30 cellular contexts compared by ENCODE assay signal in the genomic region with DNA sequence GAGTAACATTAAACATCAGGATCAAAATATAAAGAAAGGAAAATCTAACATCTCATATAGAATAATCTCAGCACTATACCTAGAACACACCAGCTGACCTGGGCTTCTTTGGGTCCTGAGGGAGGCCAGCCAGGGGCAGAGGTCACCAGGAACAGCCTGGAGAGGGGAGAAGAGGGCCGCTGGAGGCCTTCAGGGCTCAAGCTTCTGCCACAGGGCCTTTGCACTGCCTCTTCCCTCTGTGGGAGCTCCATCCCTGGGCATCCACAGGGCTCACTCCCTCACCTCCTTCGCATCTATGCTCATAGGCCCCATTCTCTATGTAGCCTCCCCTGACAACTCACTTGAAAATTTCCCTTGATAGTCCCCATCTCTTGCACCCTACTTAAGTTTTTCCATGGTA.
"Had no signal": no experiment of that assay in that cellular context is flagged by ENCODE, and none has a peak within 500 bp of the region (broad histone marks: within the 10 kb centered on the region; RNA-seq: fewer than 3 reads in every experiment).

No MANE protein-coding gene starts in this region.

- H3K27ac Mint-ChIP-seq: activated CD4-positive, alpha-beta memory T cell treated with anti-CD3 and anti-CD28 coated beads, Interleukin-2, amount 10 ng/mL, durations not matched to agents 7 days and 5 days; activated CD4-positive, alpha-beta T cell treated with anti-CD3 and anti-CD28 coated beads, Interleukin-2, amount 10 ng/mL, durations not matched to agents 7 days and 5 days; activated naive CD8-positive, alpha-beta T cell; activated T-cell treated with anti-CD3 and anti-CD28 coated beads, Interleukin-2, amount 50 U/mL, for 24 hours; activated T-cell treated with anti-CD3 and anti-CD28 coated beads, Interleukin-2, amount 50 U/mL, for 72 hours; dendritic cell treated with granulocyte-macrophage colony-stimulating factor and Interleukin-4, amounts not matched to agents 40 ng/mL and 50 ng/mL, for 4 days; endodermal cell had no signal

- ATAC-seq: activated T-cell treated with anti-CD3 and anti-CD28 coated beads, Interleukin-2, amount 50 U/mL, for 72 hours; esophagus mucosa; foreskin keratinocyte had no signal

- DNase-seq: activated CD4-positive, alpha-beta memory T cell treated with anti-CD3 and anti-CD28 coated beads, Interleukin-2, amount 10 ng/mL, durations not matched to agents 7 days and 5 days; activated CD4-positive, alpha-beta T cell treated with anti-CD3 and anti-CD28 coated beads for 4 hours; activated CD4-positive, alpha-beta T cell treated with anti-CD3 and anti-CD28 coated beads, Interleukin-2, amount 10 ng/mL, durations not matched to agents 7 days and 5 days; activated CD4-positive, alpha-beta T cell treated with anti-CD3 and anti-CD28 coated beads, Interleukin-2, amount 50 U/mL, for 4 hours; activated CD4-positive, CD25-positive, alpha-beta regulatory T cell; activated CD4-positive, CD25-positive, alpha-beta regulatory T cell treated with anti-CD3 and anti-CD28 coated beads, Interleukin-2, amount 50 U/mL, for 72 hours; activated CD8-positive, alpha-beta memory T cell treated with anti-CD3 and anti-CD28 coated beads, Interleukin-2, amount 50 U/mL, for 48 hours; activated gamma-delta T cell treated with Interleukin-2 at 50 U/mL for 16 hours; activated naive CD4-positive, alpha-beta T cell treated with anti-CD3 and anti-CD28 coated beads, Interleukin-2, amount 50 U/mL, for 16 hours; activated naive CD4-positive, alpha-beta T cell treated with Interleukin-2 at 50 U/mL for 16 hours; activated T-cell treated with anti-CD3 and anti-CD28 coated beads for 4 hours; activated T-cell treated with anti-CD3 and anti-CD28 coated beads, Interleukin-2, amount 50 U/mL, for 24 hours; activated T-cell treated with anti-CD3 and anti-CD28 coated beads, Interleukin-2, amount 50 U/mL, for 72 hours; amniotic stem cell; anterior cingulate cortex; brain microvascular endothelial cell; dorsolateral prefrontal cortex; effector memory CD4-positive, alpha-beta T cell; endodermal cell; foreskin keratinocyte; glutamatergic neuron; T-helper 2 cell had no signal

- H3K36me3 ChIP-seq: brain microvascular endothelial cell, gastrocnemius medialis had no signal

- H3K4me3 ChIP-seq: coronary artery, dorsolateral prefrontal cortex, gastrocnemius medialis had no signal

- FAIRE-seq: astrocyte, bronchial epithelial cell had no signal

- H3K27me3 Mint-ChIP-seq: activated CD4-positive, alpha-beta memory T cell treated with anti-CD3 and anti-CD28 coated beads, Interleukin-2, amount 10 ng/mL, durations not matched to agents 7 days and 5 days; activated CD4-positive, alpha-beta T cell treated with anti-CD3 and anti-CD28 coated beads, Interleukin-2, amount 10 ng/mL, durations not matched to agents 7 days and 5 days; activated naive CD8-positive, alpha-beta T cell; activated T-cell treated with anti-CD3 and anti-CD28 coated beads, Interleukin-2, amount 50 U/mL, for 24 hours; central memory CD8-positive, alpha-beta T cell had no signal

- H3K27ac ChIP-seq: brain microvascular endothelial cell, coronary artery, dorsolateral prefrontal cortex, foreskin keratinocyte had no signal

- H3K9me3 Mint-ChIP-seq: activated CD4-positive, alpha-beta memory T cell treated with anti-CD3 and anti-CD28 coated beads, Interleukin-2, amount 10 ng/mL, durations not matched to agents 7 days and 5 days; activated CD4-positive, alpha-beta T cell treated with anti-CD3 and anti-CD28 coated beads, Interleukin-2, amount 10 ng/mL, durations not matched to agents 7 days and 5 days; activated T-cell treated with anti-CD3 and anti-CD28 coated beads, Interleukin-2, amount 50 U/mL, for 24 hours; activated T-cell treated with anti-CD3 and anti-CD28 coated beads, Interleukin-2, amount 50 U/mL, for 72 hours; central memory CD8-positive, alpha-beta T cell; dendritic cell treated with granulocyte-macrophage colony-stimulating factor and Interleukin-4, amounts not matched to agents 40 ng/mL and 50 ng/mL, for 4 days; endodermal cell had no signal

- H3K27me3 ChIP-seq: brain microvascular endothelial cell, dorsolateral prefrontal cortex, foreskin keratinocyte, gastrocnemius medialis had no signal

- H3K4me3 Mint-ChIP-seq: activated CD4-positive, alpha-beta memory T cell treated with anti-CD3 and anti-CD28 coated beads, Interleukin-2, amount 10 ng/mL, durations not matched to agents 7 days and 5 days; activated CD4-positive, alpha-beta T cell treated with anti-CD3 and anti-CD28 coated beads, Interleukin-2, amount 10 ng/mL, durations not matched to agents 7 days and 5 days; activated naive CD8-positive, alpha-beta T cell; activated T-cell treated with anti-CD3 and anti-CD28 coated beads, Interleukin-2, amount 50 U/mL, for 24 hours; activated T-cell treated with anti-CD3 and anti-CD28 coated beads, Interleukin-2, amount 50 U/mL, for 72 hours; central memory CD8-positive, alpha-beta T cell; dendritic cell treated with granulocyte-macrophage colony-stimulating factor and Interleukin-4, amounts not matched to agents 40 ng/mL and 50 ng/mL, for 4 days; endodermal cell had no signal

- H3K9me3 ChIP-seq: gastrocnemius medialis had no signal
